ENCODE assay signal across 9 cellular contexts in the genomic region with DNA sequence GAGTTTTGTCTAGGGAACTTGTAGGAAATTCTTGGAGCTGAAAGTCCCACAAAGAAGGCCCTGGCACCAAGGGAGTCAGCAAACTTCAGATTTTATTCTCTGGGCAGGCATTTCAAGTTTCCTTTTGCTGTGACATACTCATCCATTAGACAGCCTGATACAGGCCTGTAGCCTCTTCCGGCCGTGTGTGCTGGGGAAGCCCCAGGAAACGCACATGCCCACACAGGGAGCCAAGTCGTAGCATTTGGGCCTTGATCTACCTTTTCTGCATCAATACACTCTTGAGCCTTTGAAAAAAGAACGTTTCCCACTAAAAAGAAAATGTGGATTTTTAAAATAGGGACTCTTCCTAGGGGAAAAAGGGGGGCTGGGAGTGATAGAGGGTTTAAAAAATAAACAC. TPM values are rescaled to one million over a fixed set of nuclear protein-coding genes. Genes with fewer than 3 reads are reported as not detected.
A peak's percentile ranks its signal among the peaks of the same experiment; 100 is the strongest.
DNase-seq lines count a peak whose midpoint lies in the region; ATAC-seq, FAIRE-seq and TF ChIP-seq lines count a peak whose summit lies in the region.
"Had no signal": no experiment of that assay in that cellular context is flagged by ENCODE, and none has a peak within 500 bp of the region (broad histone marks: within the 10 kb centered on the region; RNA-seq: fewer than 3 reads in every experiment).

No MANE protein-coding gene starts in this region.

- H3K27ac Mint-ChIP-seq in T-helper 2 cell treated with Interferon-gamma antibody and Interleukin-4, amounts not matched to agents 5 μg/mL and 100 μg/mL, for 36 hours = peak overlapping the region; percentile 76
- H3K27ac Mint-ChIP-seq in immature natural killer cell = peak overlapping the region; percentile 88 to 98 (median 92)

- H3K36me3 Mint-ChIP-seq in T-helper 2 cell treated with Interferon-gamma antibody and Interleukin-4, amounts not matched to agents 5 μg/mL and 100 μg/mL, for 36 hours (ENCODE audit: low read depth) = no peaks in the 10 kb centered on the region
- peaks cover 39 to 54% (median 42%) of the 10 kb centered on the region in 3 donors for H3K36me3 Mint-ChIP-seq in immature natural killer cell

- ATAC-seq in HG02610 (IDR thresholded peaks at IDR 0.05; ENCODE audit: unreplicated experiment) = peak; percentile 76

- H3K4me1 Mint-ChIP-seq in T-helper 2 cell treated with Interferon-gamma antibody and Interleukin-4, amounts not matched to agents 5 μg/mL and 100 μg/mL, for 36 hours (ENCODE audit: low read depth) = peaks cover 27% of the 10 kb centered on the region
- H3K4me1 Mint-ChIP-seq in immature natural killer cell = peaks cover 49 to 65% of the 10 kb centered on the region in 2 donors

- no peaks in the 10 kb centered on the region for H3K27me3 Mint-ChIP-seq in T-helper 2 cell treated with Interferon-gamma antibody and Interleukin-4, amounts not matched to agents 5 μg/mL and 100 μg/mL, for 36 hours (ENCODE audit: low read depth)
- H3K27me3 Mint-ChIP-seq in immature natural killer cell (ENCODE audit: low read depth in 3 of 3) = peaks cover 0 to 1% (median 0%) of the 10 kb centered on the region in 3 donors

- no peak for DNase-seq in GM12892 (ENCODE audit: insufficient read length)
- no peak for DNase-seq in T-helper 2 cell treated with Interferon-gamma antibody and Interleukin-4, amounts not matched to agents 5 μg/mL and 100 μg/mL, for 36 hours (ENCODE audit: low spot score)
- DNase-seq in immature natural killer cell = no peak
- no peak for DNase-seq in GM19240 (ENCODE audit: insufficient read length, low spot score)
- no peak for DNase-seq in cerebellum (ENCODE audit: low spot score)
- DNase-seq in NCI-H2081 (lab: John Stamatoyannopoulos, UW) = no peak
- no peak for DNase-seq in NCI-H82 treated with DMSO at 0.1 percent for 48 hours (lab: John Stamatoyannopoulos, UW; ENCODE audit: unreplicated experiment)
- DNase-seq: dorsolateral prefrontal cortex had no signal

- H3K4me3 Mint-ChIP-seq in T-helper 2 cell treated with Interferon-gamma antibody and Interleukin-4, amounts not matched to agents 5 μg/mL and 100 μg/mL, for 36 hours = peak overlapping the region; percentile 2
- H3K4me3 Mint-ChIP-seq in immature natural killer cell = peak overlapping the region in 4 of 5 donors; percentile 1 to 76 (median 42)

- no peak for FAIRE-seq in GM12892 (lab: Jason Lieb, UNC)

- 0 out of 2 replicates have a peak, but pooled peaks have one; percentile 20 for TF ChIP-seq POLR2A in GM12892 (IDR thresholded peaks at IDR 0.05; ENCODE audit: low read depth, low read length)

- no peaks in the 10 kb centered on the region for H3K9me3 Mint-ChIP-seq in T-helper 2 cell treated with Interferon-gamma antibody and Interleukin-4, amounts not matched to agents 5 μg/mL and 100 μg/mL, for 36 hours
- no peaks in the 10 kb centered on the region for H3K9me3 Mint-ChIP-seq in immature natural killer cell

RNA-seq across cellular contexts. Expression of a gene that starts 15.0 kb away (rescaled TPM):
- 10.9 TPM for polyA plus RNA-seq in GM12892 (2012; ENCODE audit: missing spikeins)
- 10 to 100 TPM; 58.7 to 89.9 (median 87.3) TPM for polyA plus RNA-seq in immature natural killer cell
- total RNA-seq in cerebellum = 0.45 TPM
